ENCODE assay signal across 7 cellular contexts in the genomic region with DNA sequence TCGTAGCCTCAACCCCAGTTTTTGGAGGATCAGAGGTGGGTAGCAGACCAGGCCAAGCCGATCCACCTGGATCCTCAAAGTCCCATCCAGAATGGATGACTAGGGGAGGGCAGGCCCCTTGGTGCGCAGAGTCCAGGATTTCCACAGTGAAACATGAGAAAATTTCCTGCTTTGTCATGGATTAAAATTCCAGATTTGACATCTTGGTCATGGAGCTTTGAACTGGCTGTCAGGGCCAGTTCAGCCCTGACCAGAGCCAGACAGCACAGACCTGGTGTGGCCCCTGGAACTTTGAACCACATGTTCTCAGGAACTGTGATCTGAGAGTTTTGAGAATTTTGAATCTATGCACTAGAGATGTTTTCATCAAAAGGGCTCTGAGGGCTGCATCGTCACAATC.
"Had no signal": no experiment of that assay in that cellular context is flagged by ENCODE, and none has a peak within 500 bp of the region (broad histone marks: within the 10 kb centered on the region; RNA-seq: fewer than 3 reads in every experiment).

No MANE protein-coding gene starts in this region.

- H3K4me3 ChIP-seq: GM23338, HAP-1 had no signal

- H3K9me3 ChIP-seq: HAP-1 had no signal

- H3K4me1 Mint-ChIP-seq: IgD-negative memory B cell had no signal

- H3K27me3 Mint-ChIP-seq: IgD-negative memory B cell had no signal

- DNase-seq: H7, HFFc6 had no signal

- H3K4me1 ChIP-seq: HAP-1 had no signal

- H3K4me2 ChIP-seq: GM23338 had no signal

- H2AFZ ChIP-seq: GM23338 had no signal

- H3K9me3 Mint-ChIP-seq: HFFc6 had no signal

- H3K4me3 Mint-ChIP-seq: GM23338, HFFc6, IgD-negative memory B cell had no signal

- H3K27ac Mint-ChIP-seq: GM23338, HFFc6, IgD-negative memory B cell had no signal

- FAIRE-seq: HepG2 had no signal

- H3K27ac ChIP-seq: HL-60 had no signal

- H3K36me3 Mint-ChIP-seq: IgD-negative memory B cell had no signal

- H3K36me3 ChIP-seq: HAP-1 had no signal
